ENCODE assay signal across 24 cellular contexts in genomic region chr20:44431118-44431501, GRCh38.
"Had no signal": no experiment of that assay in that cellular context is flagged by ENCODE, and none has a peak within 500 bp of the region (broad histone marks: within the 10 kb centered on the region; RNA-seq: fewer than 3 reads in every experiment).

No MANE protein-coding gene starts in this region.

- DNase-seq: islet precursor cell; left lung; naive thymus-derived CD4-positive, alpha-beta T cell; nucleus accumbens; pancreas; posterior cingulate gyrus; retina; right cardiac atrium; sigmoid colon; small intestine; spleen; stimulated activated CD4-positive, alpha-beta T cell treated with anti-CD3 and anti-CD28 coated beads, Interleukin-4, amount 100 ng/mL, for 24 hours; stimulated activated naive CD4-positive, alpha-beta T cell; upper lobe of left lung had no signal

- H3K27ac ChIP-seq: left lung, pancreas, prostate gland, sigmoid colon, spleen, suprapubic skin, tibial nerve, upper lobe of left lung, vagina had no signal

- H3K27me3 ChIP-seq: pancreas, upper lobe of left lung, vagina had no signal

- H3K27ac Mint-ChIP-seq: mesothelial cell of epicardium; naive thymus-derived CD4-positive, alpha-beta T cell; natural killer cell treated with Interleukin-12 subunit alpha and Interleukin-12 subunit beta and Interleukin-15 and Interleukin-18, amount 100 ng/mL, for 72 hours; stimulated activated naive CD8-positive, alpha-beta T cell treated with anti-CD3 and anti-CD28 coated beads, Interleukin-15, Interleukin-2, amounts not matched to agents 100 ng/mL and 50 ng/mL, for 24 hours had no signal

- H3K4me1 Mint-ChIP-seq: mesothelial cell of epicardium; naive thymus-derived CD4-positive, alpha-beta T cell; neural crest cell; stimulated activated effector memory CD8-positive, alpha-beta T cell treated with anti-CD3 and anti-CD28 coated beads, Interleukin-12 subunit alpha, Interleukin-12 subunit beta, amount 100 ng/mL, for 72 hours had no signal

- H3K4me3 ChIP-seq: left lung, lung, pancreas, prostate gland, sigmoid colon, spleen, suprapubic skin, tibial nerve, upper lobe of left lung, vagina had no signal

- H3K36me3 Mint-ChIP-seq: mesothelial cell of epicardium; naive thymus-derived CD4-positive, alpha-beta T cell; natural killer cell treated with Interleukin-12 subunit alpha and Interleukin-12 subunit beta and Interleukin-15 and Interleukin-18, amount 100 ng/mL, for 72 hours; stimulated activated effector memory CD8-positive, alpha-beta T cell treated with anti-CD3 and anti-CD28 coated beads, Interleukin-12 subunit alpha, Interleukin-12 subunit beta, amount 100 ng/mL, for 72 hours had no signal

- H3K9me3 ChIP-seq: left lung, pancreas, prostate gland, sigmoid colon, spleen, suprapubic skin, tibial nerve, upper lobe of left lung, vagina had no signal

- H3K36me3 ChIP-seq: left lung, prostate gland, sigmoid colon, spleen, suprapubic skin, tibial nerve, upper lobe of left lung, vagina had no signal

- H3K4me1 ChIP-seq: left lung, pancreas, prostate gland, sigmoid colon, spleen, suprapubic skin, tibial nerve, upper lobe of left lung, vagina had no signal

- ATAC-seq: left lung; naive thymus-derived CD4-positive, alpha-beta T cell; pancreas; stimulated activated effector memory CD8-positive, alpha-beta T cell treated with anti-CD3 and anti-CD28 coated beads, Interleukin-12 subunit alpha, Interleukin-12 subunit beta, amount 100 ng/mL, for 72 hours had no signal

- FAIRE-seq: pancreas, small intestine had no signal

- H3K9me3 Mint-ChIP-seq: mesothelial cell of epicardium; naive thymus-derived CD4-positive, alpha-beta T cell; natural killer cell treated with Interleukin-12 subunit alpha and Interleukin-12 subunit beta and Interleukin-15 and Interleukin-18, amount 100 ng/mL, for 72 hours; neural crest cell; stimulated activated effector memory CD8-positive, alpha-beta T cell treated with anti-CD3 and anti-CD28 coated beads, Interleukin-12 subunit alpha, Interleukin-12 subunit beta, amount 100 ng/mL, for 72 hours; stimulated activated naive CD8-positive, alpha-beta T cell treated with anti-CD3 and anti-CD28 coated beads, Interleukin-15, Interleukin-2, amounts not matched to agents 100 ng/mL and 50 ng/mL, for 24 hours had no signal

- H3K4me3 Mint-ChIP-seq: mesothelial cell of epicardium; naive thymus-derived CD4-positive, alpha-beta T cell; natural killer cell treated with Interleukin-12 subunit alpha and Interleukin-12 subunit beta and Interleukin-15 and Interleukin-18, amount 100 ng/mL, for 72 hours; neural crest cell; stimulated activated effector memory CD8-positive, alpha-beta T cell treated with anti-CD3 and anti-CD28 coated beads, Interleukin-12 subunit alpha, Interleukin-12 subunit beta, amount 100 ng/mL, for 72 hours; stimulated activated naive CD8-positive, alpha-beta T cell treated with anti-CD3 and anti-CD28 coated beads, Interleukin-15, Interleukin-2, amounts not matched to agents 100 ng/mL and 50 ng/mL, for 24 hours had no signal
